9 cellular contexts compared by ENCODE assay signal in genomic region chr16:75238853-75239371, GRCh38. TPM values are rescaled to one million over a fixed set of nuclear protein-coding genes. Genes with fewer than 3 reads are reported as not detected.
DNase-seq lines count a peak whose midpoint lies in the region; ATAC-seq and TF ChIP-seq lines count a peak whose summit lies in the region.
"Had no signal": no experiment of that assay in that cellular context is flagged by ENCODE, and none has a peak within 500 bp of the region (broad histone marks: within the 10 kb centered on the region; RNA-seq: fewer than 3 reads in every experiment).

No MANE protein-coding gene starts in this region.

- H3K4me1 ChIP-seq in HUES6 (ENCODE audit: control insufficient read depth, insufficient read depth, low read length) (peaks cover 31% of the 10 kb centered on the region; the same call in 1 of the 2 replicates), thoracic aorta (ENCODE audit: control insufficient read depth in 1 of 2, low read depth in 2 of 2) (peaks cover 51 to 91% of the 10 kb centered on the region in 2 donors)

- peaks cover 89% of the 10 kb centered on the region for H3K36me3 ChIP-seq in HUES6 (ENCODE audit: control insufficient read depth, insufficient read depth, low read length)
- H3K36me3 ChIP-seq in thoracic aorta, result peaks cover 19% of the 10 kb centered on the region

- H3K27me3 ChIP-seq in HUES6 (ENCODE audit: control insufficient read depth, insufficient read depth, low read length), result no peaks in the 10 kb centered on the region
- H3K27me3 ChIP-seq in thoracic aorta (replicated peaks; ENCODE audit: insufficient read depth), result no peaks in the 10 kb centered on the region

- H3K4me3 ChIP-seq in HUES6 (ENCODE audit: low read depth, low read length) (no peak overlapping the region), cardiac fibroblast (replicated peaks in 1 of 2; ENCODE audit: low read depth in 2 of 2, low read length in 2 of 2) (no peak overlapping the region), thoracic aorta (peak overlapping the region; percentile 42)

- H3K9ac ChIP-seq in HUES6 (ENCODE audit: low read length), result peak overlapping the region; percentile 9

- peak; percentile 3 for ATAC-seq in thoracic aorta (ENCODE audit: insufficient number of reproducible peaks, low FRiP score, low read depth)

- peak overlapping the region; percentile 55 for H3K27ac ChIP-seq in HUES6 (ENCODE audit: low read depth, low read length)
- H3K27ac ChIP-seq in thoracic aorta, result peak overlapping the region; percentile 92 to 99

- DNase-seq in cardiac fibroblast (ENCODE audit: low read depth in 2 of 2) (no peak), kidney tubule cell (ENCODE audit: low spot score) (peak; percentile 51), thoracic aorta (ENCODE audit: low spot score) (no peak), cerebellar nuclear complex (lab: John Stamatoyannopoulos, UW) (no peak), mesenteric fat pad (ENCODE audit: low spot score) (no peak), NCI-H748 (lab: John Stamatoyannopoulos, UW; ENCODE audit: unreplicated experiment) (no peak), NCI-H2029 (lab: John Stamatoyannopoulos, UW) (no peak)

- TF ChIP-seq CTCF in cardiac fibroblast (IDR thresholded peaks at IDR 0.05; ENCODE audit: low read depth, low read length) (peak; percentile 23), thoracic aorta (IDR thresholded peaks at IDR 0.05) (peak; percentile 51)

- H3K9me3 ChIP-seq in HUES6 (ENCODE audit: control insufficient read depth, insufficient read depth, low read depth, low read length), result no peaks in the 10 kb centered on the region
- no peaks in the 10 kb centered on the region for H3K9me3 ChIP-seq in thoracic aorta

RNA-seq across cellular contexts. Expression of gene BCAR1, which starts 12.5 kb away (rescaled TPM):
- total RNA-seq in thoracic aorta (100 to 1,000 TPM; 116 to 166 TPM), mesenteric fat pad (86.5 TPM)

RNA-seq across cellular contexts. Expression of gene CTRB1, which starts 20.1 kb away (rescaled TPM):
- total RNA-seq in thoracic aorta, result 1 to 10 TPM; 4.9 to 9.3 TPM
- 4.8 TPM for total RNA-seq in mesenteric fat pad
- total RNA-seq: activated T-helper 2 cell treated with anti-CD3 and anti-CD28 coated beads, Interferon-gamma antibody, Interleukin-2, Interleukin-4, amounts not matched to agents 10 μg/mL and 5 μg/mL and 100 μg/mL, durations not matched to agents 14 hours and 24 hours and 36 hours had no signal

RNA-seq across cellular contexts. Expression of gene CTRB2, which starts 32.0 kb away (rescaled TPM):
- total RNA-seq in thoracic aorta, result 10 to 100 TPM; 12.5 TPM
- 4.1 TPM for total RNA-seq in mesenteric fat pad
- total RNA-seq: activated T-helper 2 cell treated with anti-CD3 and anti-CD28 coated beads, Interferon-gamma antibody, Interleukin-2, Interleukin-4, amounts not matched to agents 10 μg/mL and 5 μg/mL and 100 μg/mL, durations not matched to agents 14 hours and 24 hours and 36 hours had no signal
